21 cellular contexts compared by ENCODE assay signal in genomic region chr3:8567784-8568575, GRCh38.
"Had no signal": no experiment of that assay in that cellular context is flagged by ENCODE, and none has a peak within 500 bp of the region (broad histone marks: within the 10 kb centered on the region; RNA-seq: fewer than 3 reads in every experiment).

No MANE protein-coding gene starts in this region.

- H3K79me2 ChIP-seq: parathyroid adenoma had no signal

- H3K36me3 ChIP-seq: breast epithelium, neutrophil had no signal

- H3K27ac ChIP-seq: breast epithelium, neutrophil, parathyroid adenoma, suprapubic skin had no signal

- H3K9ac ChIP-seq: parathyroid adenoma had no signal

- H3K4me3 ChIP-seq: breast epithelium, lung, suprapubic skin had no signal

- ATAC-seq: activated CD8-positive, alpha-beta T cell treated with anti-CD3 and anti-CD28 coated beads, Interleukin-2, amount 10 ng/mL, durations not matched to agents 7 days and 5 days; activated naive CD8-positive, alpha-beta T cell treated with anti-CD3 and anti-CD28 coated beads, Interleukin-2, amount 50 U/mL, for 24 hours; esophagus mucosa; natural killer cell treated with Interleukin-12 subunit alpha and Interleukin-12 subunit beta and Interleukin-15 and Interleukin-18, amount 100 ng/mL, for 72 hours; T-cell had no signal

- H2AFZ ChIP-seq: parathyroid adenoma had no signal

- H3K9me3 ChIP-seq: breast epithelium, neutrophil, suprapubic skin had no signal

- H3K4me1 ChIP-seq: breast epithelium, parathyroid adenoma had no signal

- DNase-seq: activated CD4-positive, alpha-beta T cell treated with anti-CD3 and anti-CD28 coated beads, Interleukin-2, amount 10 ng/mL, durations not matched to agents 24 days and 14 days; activated CD4-positive, CD25-positive, alpha-beta regulatory T cell; activated CD8-positive, alpha-beta memory T cell treated with anti-CD3 and anti-CD28 coated beads, Interleukin-2, amount 50 U/mL, for 48 hours; activated CD8-positive, alpha-beta T cell treated with anti-CD3 and anti-CD28 coated beads, Interleukin-2, amount 10 ng/mL, durations not matched to agents 7 days and 5 days; activated effector memory CD4-positive, alpha-beta T cell treated with Interleukin-2 at 50 U/mL for 16 hours; activated naive CD4-positive, alpha-beta T cell treated with anti-CD3 and anti-CD28 coated beads, Interleukin-2, amount 10 ng/mL, durations not matched to agents 7 days and 5 days; activated naive CD8-positive, alpha-beta T cell treated with anti-CD3 and anti-CD28 coated beads, Interleukin-2, amount 50 U/mL, for 24 hours; activated T-cell treated with anti-CD3 and anti-CD28 coated beads, Interleukin-2, amount 50 U/mL, for 48 hours; anterior cingulate cortex; cerebellar nuclear complex; effector CD4-positive, alpha-beta T cell; stimulated activated CD4-positive, alpha-beta T cell treated with anti-CD3 and anti-CD28 coated beads, Interleukin-2, amount 100 ng/mL, for 24 hours; stimulated activated naive CD4-positive, alpha-beta T cell treated with Interleukin-2 at 50 U/mL for 16 hours; T-cell had no signal

- H3K27me3 ChIP-seq: breast epithelium, neutrophil, suprapubic skin had no signal
